In the genomic region with DNA sequence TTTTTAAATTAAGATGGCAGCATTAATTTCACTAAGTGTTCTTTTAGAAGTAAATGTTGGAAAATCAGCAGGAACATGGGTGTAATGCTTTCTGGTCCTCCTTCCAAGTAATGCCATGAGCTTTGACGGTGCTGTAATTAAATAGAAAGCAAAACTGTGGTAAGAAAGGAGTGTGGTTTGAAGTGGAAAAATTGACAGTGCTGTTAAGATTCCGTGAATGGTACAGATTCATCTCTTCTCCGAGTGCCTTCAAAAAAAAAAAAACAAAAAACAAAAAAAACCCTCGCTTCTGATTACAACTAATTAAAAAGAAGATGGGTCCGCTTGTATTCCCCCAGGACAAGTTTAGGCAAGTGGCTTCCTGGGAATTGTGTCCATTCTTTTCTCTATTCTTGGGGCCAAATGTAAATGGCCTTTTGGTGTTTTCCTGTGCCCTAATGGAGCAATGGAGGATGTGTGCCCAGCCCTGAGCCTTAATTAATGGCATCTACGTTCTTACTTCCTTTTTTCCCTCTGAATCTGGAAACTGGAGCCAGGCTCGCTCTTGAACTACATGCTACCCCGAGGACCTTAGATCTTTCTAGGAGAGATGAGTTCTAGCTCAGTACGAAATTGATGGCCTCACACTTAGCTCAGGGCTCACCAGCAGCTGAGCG, we compare ENCODE assay signal across 8 cellular contexts. TPM values are rescaled to one million over a fixed set of nuclear protein-coding genes. Genes with fewer than 3 reads are reported as not detected.
DNase-seq lines count a peak whose midpoint lies in the region; ATAC-seq, FAIRE-seq and TF ChIP-seq lines count a peak whose summit lies in the region.

No MANE protein-coding gene starts in this region.

- no peak for FAIRE-seq in RCC 7860 (lab: Jason Lieb, UNC)

- H3K36me3 Mint-ChIP-seq in dendritic cell treated with granulocyte-macrophage colony-stimulating factor and Interleukin-4, amounts not matched to agents 40 ng/mL and 50 ng/mL, for 4 days (ENCODE audit: low read depth): peaks cover 68% of the 10 kb centered on the region

- H3K23ac ChIP-seq in neuronal stem cell (ENCODE audit: low read depth, low read length, poor library complexity): no peak overlapping the region

- WGBS in neuronal stem cell (ENCODE audit: extremely low coverage in 2 of 2, insufficient read length in 2 of 2, insufficient replicate concordance in 1 of 2), 2 donors: no CpG with 5 or more reads among the region's 10 CpGs

- no peak overlapping the region for H2BK5ac ChIP-seq in neuronal stem cell (ENCODE audit: low read length)

- H3K4me3 Mint-ChIP-seq in dendritic cell treated with granulocyte-macrophage colony-stimulating factor and Interleukin-4, amounts not matched to agents 40 ng/mL and 50 ng/mL, for 4 days: peak overlapping the region; percentile 78

- H2BK15ac ChIP-seq in neuronal stem cell (ENCODE audit: low read length): no peak overlapping the region

- no peak overlapping the region for H4K8ac ChIP-seq in neuronal stem cell (ENCODE audit: low read depth, low read length)

- H3K9me3 Mint-ChIP-seq in dendritic cell treated with granulocyte-macrophage colony-stimulating factor and Interleukin-4, amounts not matched to agents 40 ng/mL and 50 ng/mL, for 4 days: no peaks in the 10 kb centered on the region

- H4K91ac ChIP-seq in neuronal stem cell (ENCODE audit: low read depth, low read length, poor library complexity): no peak overlapping the region

- no peak overlapping the region for H2BK120ac ChIP-seq in neuronal stem cell (ENCODE audit: low read depth, low read length)

- no peak for ATAC-seq in GM18907 (IDR thresholded peaks at IDR 0.05; ENCODE audit: unreplicated experiment)

- H3K18ac ChIP-seq in neuronal stem cell (ENCODE audit: low read length): peak overlapping the region; percentile 0

- H3K9me3 ChIP-seq in neuronal stem cell (replicated peaks in 1 of 2; ENCODE audit: control insufficient read depth in 2 of 2, insufficient read depth in 1 of 2, low read depth in 1 of 2, low read length in 2 of 2): no peaks in the 10 kb centered on the region

- H3K9ac ChIP-seq in neuronal stem cell (ENCODE audit: low read depth, low read length, poor library complexity): no peak overlapping the region

- H3K14ac ChIP-seq in neuronal stem cell (ENCODE audit: low read length): no peak overlapping the region

- no peak overlapping the region for H2AFZ ChIP-seq in neuronal stem cell (ENCODE audit: low read length)

- H3K27me3 Mint-ChIP-seq in dendritic cell treated with granulocyte-macrophage colony-stimulating factor and Interleukin-4, amounts not matched to agents 40 ng/mL and 50 ng/mL, for 4 days: peaks cover 3% of the 10 kb centered on the region

- peak overlapping the region; percentile 62 for H3K27ac ChIP-seq in neuronal stem cell (replicated peaks; ENCODE audit: low read length)

- H2AK5ac ChIP-seq in neuronal stem cell (ENCODE audit: low read depth, low read length): no peak overlapping the region

- DNase-seq in GM20000 (ENCODE audit: low spot score): peak; percentile 65
- DNase-seq in NOMO-1 treated with DMSO at 0.1 percent for 48 hours (lab: John Stamatoyannopoulos, UW; ENCODE audit: unreplicated experiment): peak; percentile 34
- DNase-seq in neuronal stem cell (ENCODE audit: low spot score): no peak
- no peak for DNase-seq in RCC 7860 (ENCODE audit: low spot score)
- no peak for DNase-seq in activated CD4-positive, alpha-beta T cell treated with anti-CD3 and anti-CD28 coated beads for 1 hour
- no peak for DNase-seq in HUDEP-2 (lab: John Stamatoyannopoulos, UW; ENCODE audit: unreplicated experiment in 76 of 76)

- H3K36me3 ChIP-seq in neuronal stem cell (replicated peaks in 1 of 2; ENCODE audit: control insufficient read depth in 2 of 2, insufficient read depth in 2 of 2, low read length in 2 of 2): peaks cover 0 to 30% of the 10 kb centered on the region in 2 donors

- H3K4me1 Mint-ChIP-seq in dendritic cell treated with granulocyte-macrophage colony-stimulating factor and Interleukin-4, amounts not matched to agents 40 ng/mL and 50 ng/mL, for 4 days (ENCODE audit: low read depth): peaks cover 63% of the 10 kb centered on the region

- H3K27me3 ChIP-seq in neuronal stem cell (ENCODE audit: control insufficient read depth in 3 of 3, insufficient read depth in 3 of 3, low read depth in 1 of 3, low read length in 3 of 3): no peaks in the 10 kb centered on the region

- no peak overlapping the region for H2BK12ac ChIP-seq in neuronal stem cell (ENCODE audit: low read length)

- peak overlapping the region in 1 of 2 donors; percentile 71 for H3K4me3 ChIP-seq in neuronal stem cell (ENCODE audit: low read length in 2 of 2)

- H3K4me1 ChIP-seq in neuronal stem cell (ENCODE audit: control insufficient read depth in 2 of 2, insufficient read depth in 1 of 2, low read depth in 1 of 2, low read length in 2 of 2): peaks cover 14 to 19% of the 10 kb centered on the region in 2 donors

- TF ChIP-seq CTCF in GM20000 (IDR thresholded peaks at IDR 0.05; ENCODE audit: extremely low read depth, missing control alignments): no peak

- intact Hi-C loops in dendritic cell treated with granulocyte-macrophage colony-stimulating factor and Interleukin-4, amounts not matched to agents 40 ng/mL and 50 ng/mL, for 4 days (cut with micrococcal nuclease): loop anchor here (5.0 to 10.0 kb wide), 2 partner anchors 187 to 419 kb away; partner anchors contain the start of genes HS2ST1 and SELENOF

- H3K27ac Mint-ChIP-seq in dendritic cell treated with granulocyte-macrophage colony-stimulating factor and Interleukin-4, amounts not matched to agents 40 ng/mL and 50 ng/mL, for 4 days: peak overlapping the region; percentile 85

- H3K4me2 ChIP-seq in neuronal stem cell (ENCODE audit: insufficient read depth, low read length, poor library complexity, severe bottlenecking): peak overlapping the region; percentile 67

- no peaks in the 10 kb centered on the region for H3K79me1 ChIP-seq in neuronal stem cell (ENCODE audit: low read depth, low read length)

- no peak overlapping the region for H3K4ac ChIP-seq in neuronal stem cell (ENCODE audit: low read length)

RNA-seq across cellular contexts. Expression of gene LMO4, which starts 5.1 kb away (rescaled TPM):
- polyA plus RNA-seq in neuronal stem cell (2013, experiment 1 of 2): 111 TPM
- polyA plus RNA-seq in neuronal stem cell (2013, experiment 2 of 2): 116 TPM

Comparison
In these comparisons a context has a peak if more than half of its experiments do, and no peak if none do; other contexts are left out.
1. DNase-seq: peak in GM20000 (single experiment) and NOMO-1 treated with DMSO at 0.1 percent for 48 hours (single experiment); none in neuronal stem cell (single experiment), RCC 7860 (single experiment), activated CD4-positive, alpha-beta T cell treated with anti-CD3 and anti-CD28 coated beads for 1 hour (single experiment) and HUDEP-2 (0 of 76).